Comparison of ENCODE assay signal across 8 cellular contexts in genomic region chr16:1474796-1475551, GRCh38. TPM values are rescaled to one million over a fixed set of nuclear protein-coding genes. Genes with fewer than 3 reads are reported as not detected.
A peak's percentile ranks its signal among the peaks of the same experiment; 100 is the strongest.
DNase-seq lines count a peak whose midpoint lies in the region; ATAC-seq and TF ChIP-seq lines count a peak whose summit lies in the region.

A gene with protein sequence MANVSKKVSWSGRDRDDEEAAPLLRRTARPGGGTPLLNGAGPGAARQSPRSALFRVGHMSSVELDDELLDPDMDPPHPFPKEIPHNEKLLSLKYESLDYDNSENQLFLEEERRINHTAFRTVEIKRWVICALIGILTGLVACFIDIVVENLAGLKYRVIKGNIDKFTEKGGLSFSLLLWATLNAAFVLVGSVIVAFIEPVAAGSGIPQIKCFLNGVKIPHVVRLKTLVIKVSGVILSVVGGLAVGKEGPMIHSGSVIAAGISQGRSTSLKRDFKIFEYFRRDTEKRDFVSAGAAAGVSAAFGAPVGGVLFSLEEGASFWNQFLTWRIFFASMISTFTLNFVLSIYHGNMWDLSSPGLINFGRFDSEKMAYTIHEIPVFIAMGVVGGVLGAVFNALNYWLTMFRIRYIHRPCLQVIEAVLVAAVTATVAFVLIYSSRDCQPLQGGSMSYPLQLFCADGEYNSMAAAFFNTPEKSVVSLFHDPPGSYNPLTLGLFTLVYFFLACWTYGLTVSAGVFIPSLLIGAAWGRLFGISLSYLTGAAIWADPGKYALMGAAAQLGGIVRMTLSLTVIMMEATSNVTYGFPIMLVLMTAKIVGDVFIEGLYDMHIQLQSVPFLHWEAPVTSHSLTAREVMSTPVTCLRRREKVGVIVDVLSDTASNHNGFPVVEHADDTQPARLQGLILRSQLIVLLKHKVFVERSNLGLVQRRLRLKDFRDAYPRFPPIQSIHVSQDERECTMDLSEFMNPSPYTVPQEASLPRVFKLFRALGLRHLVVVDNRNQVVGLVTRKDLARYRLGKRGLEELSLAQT (minus strand): TSS chr16:1475028. CDS start chr16:1474974, 54 bp downstream.

- H3K9me3 ChIP-seq in OCI-LY3 (ENCODE audit: insufficient read depth, low read length) (no peaks in the 10 kb centered on the region), mucosa of descending colon (no peaks in the 10 kb centered on the region)

- peaks cover 36% of the 10 kb centered on the region for H3K79me2 ChIP-seq in OCI-LY3 (ENCODE audit: low read length)

- H3K36me3 ChIP-seq in OCI-LY3 (replicated peaks; ENCODE audit: low read depth, low read length), result no peaks in the 10 kb centered on the region
- H3K36me3 ChIP-seq in mucosa of descending colon (ENCODE audit: low read depth), result no peaks in the 10 kb centered on the region

- ATAC-seq in GM19468 (IDR thresholded peaks at IDR 0.05; ENCODE audit: extremely low read depth, unreplicated experiment), result peak; percentile 64
- peak; percentile 97 for ATAC-seq in mucosa of descending colon

- peak within 1 kb of the TSS; percentile 96 for H3K4me2 ChIP-seq in OCI-LY3 (ENCODE audit: low read length)

- intact Hi-C loops in mucosa of descending colon (cut with DNase I, micrococcal nuclease), result no loop called here

- H4K20me1 ChIP-seq in OCI-LY3 (ENCODE audit: insufficient read depth, low read length), result no peaks in the 10 kb centered on the region

- H3K27me3 ChIP-seq in OCI-LY3 (ENCODE audit: low read depth, low read length), result no peaks in the 10 kb centered on the region

- H3K9ac ChIP-seq in OCI-LY3 (ENCODE audit: low read length), result peak within 1 kb of the TSS; percentile 95

- DNase-seq in COR-L47 (lab: John Stamatoyannopoulos, UW), result peak; percentile 76
- DNase-seq in HS-5 (ENCODE audit: low read depth), result peak; percentile 37
- DNase-seq in activated T-cell treated with anti-CD3 and anti-CD28 coated beads for 4 hours, result peak; percentile 81
- DNase-seq in epithelial cell of esophagus (ENCODE audit: low read depth), result peak; percentile 91
- peak; percentile 94 to 96 (median 95) for DNase-seq in mucosa of descending colon
- DNase-seq in stimulated activated CD8-positive, alpha-beta memory T cell treated with anti-CD3 and anti-CD28 coated beads, Interleukin-4, amount 100 ng/mL, for 1 hour (ENCODE audit: low read depth in 2 of 2, low spot score in 1 of 2), result peak; percentile 68 to 70

- no peak for TF ChIP-seq CTCF in OCI-LY3 (IDR thresholded peaks at IDR 0.05; ENCODE audit: low read depth, low read length)
- no peak for TF ChIP-seq CTCF in epithelial cell of esophagus (IDR thresholded peaks at IDR 0.05; ENCODE audit: insufficient read depth, low read depth, low read length, missing control alignments)
- no peak for TF ChIP-seq CTCF in mucosa of descending colon (IDR thresholded peaks at IDR 0.05)

- H3K4me3 ChIP-seq in OCI-LY3 (ENCODE audit: low read length), result peak within 1 kb of the TSS; percentile 97
- H3K4me3 ChIP-seq in epithelial cell of esophagus (ENCODE audit: low read length), result peak within 1 kb of the TSS; percentile 80
- peak within 1 kb of the TSS; percentile 79 for H3K4me3 ChIP-seq in mucosa of descending colon

- H3K4me1 ChIP-seq in OCI-LY3 (ENCODE audit: low read length) (peaks cover 8% of the 10 kb centered on the region), mucosa of descending colon (ENCODE audit: low read depth) (peaks cover 18% of the 10 kb centered on the region)

- H2AFZ ChIP-seq in OCI-LY3 (ENCODE audit: low read depth, low read length), result peak within 1 kb of the TSS; percentile 69

- peak within 1 kb of the TSS; percentile 66 for H3K27ac ChIP-seq in OCI-LY3 (ENCODE audit: low read length)

RNA-seq across cellular contexts. Expression of the gene that starts here (rescaled TPM):
- 10 to 100 TPM; 59.3 to 98.1 (median 59.8) TPM for total RNA-seq in mucosa of descending colon

Comparison
In these comparisons a context has a peak if more than half of its experiments do, and no peak if none do; other contexts are left out.
1. Peak in every context shown above with its lines: DNase-seq, ATAC-seq, H3K4me3 ChIP-seq and H3K27ac ChIP-seq.
2. DNase-seq: peak in every context shown above with its lines; median percentile 95 in mucosa of descending colon; 91 in epithelial cell of esophagus; 81 in activated T-cell treated with anti-CD3 and anti-CD28 coated beads for 4 hours; 76 in COR-L47; 69 in stimulated activated CD8-positive, alpha-beta memory T cell treated with anti-CD3 and anti-CD28 coated beads, Interleukin-4, amount 100 ng/mL, for 1 hour; 37 in HS-5.